ENCODE assay signal across 8 cellular contexts in the genomic region with DNA sequence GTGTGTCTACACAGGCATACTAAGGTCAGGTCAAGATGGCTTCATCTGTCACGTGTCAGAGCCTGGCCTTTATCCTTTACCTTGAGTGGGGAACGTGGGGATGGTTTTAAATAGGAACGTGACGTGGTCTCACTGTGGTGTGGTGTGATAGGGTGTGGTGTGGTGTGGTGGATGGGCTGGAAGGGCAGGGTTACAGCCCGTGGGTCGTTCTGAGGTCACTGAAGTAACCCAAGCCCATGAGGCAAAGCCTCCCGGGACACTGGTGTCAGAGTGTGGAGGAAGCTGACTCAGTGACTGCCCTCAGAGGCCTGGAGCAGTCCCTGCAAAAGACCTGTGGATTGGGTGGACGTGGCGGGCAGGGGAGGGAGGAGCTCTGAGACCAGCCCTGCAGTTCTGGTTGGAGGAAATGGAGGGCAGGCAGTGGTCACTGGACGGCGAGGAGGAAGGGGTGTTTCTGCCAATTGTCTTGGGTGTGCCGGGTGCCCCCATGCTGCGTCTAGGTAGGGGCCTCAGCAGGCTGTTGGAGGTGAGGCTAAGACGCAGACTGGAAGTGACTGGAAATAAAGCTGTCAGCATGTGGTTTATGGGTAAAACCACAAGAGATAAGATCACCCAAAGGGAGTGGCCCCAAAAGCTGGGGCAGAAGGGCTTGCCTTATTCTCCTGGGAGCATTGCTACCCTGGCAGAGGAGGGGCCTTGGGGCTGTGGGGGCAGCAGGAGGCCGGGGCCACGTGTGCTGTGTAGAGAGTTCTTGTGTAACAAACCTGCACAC.
DNase-seq lines count a peak whose midpoint lies in the region; TF ChIP-seq lines count a peak whose summit lies in the region.

No MANE protein-coding gene starts in this region.

- no peaks in the 10 kb centered on the region for H3K79me2 ChIP-seq in GM23248 (ENCODE audit: insufficient read depth)
- no peaks in the 10 kb centered on the region for H3K79me2 ChIP-seq in smooth muscle cell (ENCODE audit: low read depth)

- in situ Hi-C loops in Caki2 (cut with HindIII; ENCODE audit: low pct_unique_long_range_greater_than_20kb, low sequenced_read_pairs) (no loop called here), GM23248 (cut with MboI) (no loop called here)

- WGBS in GM23248 (ENCODE audit: low coverage in 1 of 2, low lambda C conversion rate in 2 of 2, missing lambda C conversion rate in 2 of 2), 2 experiments, result 39 to 43% methylated on average over 16 of the region's 16 CpGs
- 31% methylated on average over 16 of the region's 16 CpGs for WGBS in smooth muscle cell (ENCODE audit: low lambda C conversion rate)

- DNase-seq in Caki2 (ENCODE audit: low read depth), result peak; percentile 32
- DNase-seq in GM23248, result peak; percentile 86
- peak; percentile 83 for DNase-seq in LoVo (ENCODE audit: low spot score)
- DNase-seq in activated CD4-positive, alpha-beta T cell treated with anti-CD3 and anti-CD28 coated beads, Interleukin-2, amount 50 U/mL, for 48 hours, result peak; percentile 52 to 68
- peak; percentile 54 for DNase-seq in fibroblast of gingiva (ENCODE audit: low read depth)
- DNase-seq in smooth muscle cell (lab: John Stamatoyannopoulos, UW; ENCODE audit: unreplicated experiment), result no peak
- no peak for DNase-seq in DMS53 (lab: John Stamatoyannopoulos, UW)
- no peak for DNase-seq in NCI-H524 treated with DMSO at 0.1 percent for 48 hours (lab: John Stamatoyannopoulos, UW)

- H3K4me1 ChIP-seq in GM23248 (ENCODE audit: insufficient read depth), result peaks cover 46% of the 10 kb centered on the region
- no peaks in the 10 kb centered on the region for H3K4me1 ChIP-seq in smooth muscle cell (ENCODE audit: low read depth)

- no peaks in the 10 kb centered on the region for H3K9me3 ChIP-seq in GM23248 (ENCODE audit: low read depth)
- H3K9me3 ChIP-seq in smooth muscle cell (replicated peaks; ENCODE audit: low read depth), result no peaks in the 10 kb centered on the region

- H4K20me1 ChIP-seq in GM23248 (ENCODE audit: insufficient read depth) (no peaks in the 10 kb centered on the region), smooth muscle cell (ENCODE audit: low read depth) (peaks cover 98% of the 10 kb centered on the region)

- no peaks in the 10 kb centered on the region for H3K27me3 ChIP-seq in GM23248 (replicated peaks; ENCODE audit: insufficient read depth)
- no peaks in the 10 kb centered on the region for H3K27me3 ChIP-seq in smooth muscle cell (ENCODE audit: low read depth)

- H3K4me2 ChIP-seq in GM23248 (ENCODE audit: unreplicated experiment) (no peak overlapping the region), smooth muscle cell (peak overlapping the region; percentile 52)

- H3K4me3 ChIP-seq in GM23248 (no peak overlapping the region), smooth muscle cell (no peak overlapping the region)

- H2AFZ ChIP-seq in GM23248, result no peak overlapping the region
- H2AFZ ChIP-seq in smooth muscle cell (ENCODE audit: low read depth), result no peak overlapping the region

- H3F3A ChIP-seq in GM23248 (ENCODE audit: insufficient read depth) (peaks cover 35% of the 10 kb centered on the region), smooth muscle cell (ENCODE audit: low read depth) (peaks cover 3% of the 10 kb centered on the region)

- no peaks in the 10 kb centered on the region for H3K9me2 ChIP-seq in GM23248 (ENCODE audit: insufficient read depth)

- H3K27ac ChIP-seq in GM23248 (no peak overlapping the region), smooth muscle cell (ENCODE audit: low read depth) (no peak overlapping the region)

- H3K36me3 ChIP-seq in GM23248 (ENCODE audit: low read depth), result no peaks in the 10 kb centered on the region
- H3K36me3 ChIP-seq in smooth muscle cell (ENCODE audit: low read depth), result no peaks in the 10 kb centered on the region

- H3K9ac ChIP-seq in GM23248, result no peak overlapping the region
- H3K9ac ChIP-seq in smooth muscle cell (ENCODE audit: low read depth), result no peak overlapping the region

- no peak for TF ChIP-seq CTCF in smooth muscle cell (IDR thresholded peaks at IDR 0.05; ENCODE audit: borderline replicate concordance, insufficient read depth, poor library complexity, severe bottlenecking)

Comparison
In these comparisons a context has a peak if more than half of its experiments do, and no peak if none do; other contexts are left out.
1. DNase-seq: peak in Caki2 (single experiment), GM23248 (single experiment), LoVo (single experiment), activated CD4-positive, alpha-beta T cell treated with anti-CD3 and anti-CD28 coated beads, Interleukin-2, amount 50 U/mL, for 48 hours (2 of 2) and fibroblast of gingiva (single experiment); none in smooth muscle cell (single experiment), DMS53 (single experiment) and NCI-H524 treated with DMSO at 0.1 percent for 48 hours (single experiment).